In the genomic region with DNA sequence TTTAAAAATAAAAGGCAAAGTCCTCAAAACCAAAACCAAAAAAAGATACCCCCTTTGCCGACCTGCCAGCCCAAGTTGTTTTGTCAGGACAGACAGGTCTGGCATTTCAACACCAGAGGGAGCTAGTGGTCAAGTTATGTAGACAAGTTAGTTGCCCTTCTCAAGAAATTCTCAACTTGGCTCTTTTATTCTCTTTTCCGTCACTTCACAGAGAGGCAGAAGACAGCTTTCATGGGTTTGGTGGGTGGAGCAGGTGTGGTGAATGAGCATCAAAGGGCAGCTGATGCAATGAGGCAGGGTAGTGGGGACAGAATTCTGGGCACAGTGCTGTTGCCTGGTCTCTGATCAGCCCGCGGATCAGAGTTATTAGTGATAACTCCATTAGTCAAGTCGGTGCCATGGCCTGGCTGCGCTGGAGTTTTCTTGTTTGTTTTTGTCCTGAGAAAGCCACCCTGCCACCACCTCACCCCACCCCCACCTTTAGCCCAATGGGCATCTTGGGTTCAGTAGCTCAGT, we compare ENCODE assay signal across 1 cellular context.
TF ChIP-seq lines count a peak whose summit lies in the region.

No MANE protein-coding gene starts in this region.

TF ChIP-seq in HepG2, 621 proteins besides CTCF, POLR2A, EP300 and RAD21 (continued from another document and continues in another):
- TF ChIP-seq ZNF672 (CRISPR knock-in tag; IDR thresholded peaks at IDR 0.05) (no peak), RBAK (CRISPR knock-in tag; IDR thresholded peaks at IDR 0.05) (no peak), CEBPB (IDR thresholded peaks at IDR 0.05; ENCODE audit: borderline replicate concordance, low read depth, low read length) (peak; percentile 51), ZNF7 (CRISPR knock-in tag; IDR thresholded peaks at IDR 0.05) (no peak), KDM4B (CRISPR knock-in tag; IDR thresholded peaks at IDR 0.05) (no peak), SNRNP70 (IDR thresholded peaks at IDR 0.05; ENCODE audit: low read depth, low read length) (no peak), SSRP1 (CRISPR knock-in tag; IDR thresholded peaks at IDR 0.05) (no peak), ZNF570 (CRISPR knock-in tag; IDR thresholded peaks at IDR 0.05; ENCODE audit: borderline replicate concordance) (no peak), ZNF605 (CRISPR knock-in tag; IDR thresholded peaks at IDR 0.05) (no peak), CC2D1A (CRISPR knock-in tag; IDR thresholded peaks at IDR 0.05) (no peak), KMT2A (CRISPR knock-in tag; IDR thresholded peaks at IDR 0.05) (no peak), FOXJ3 (CRISPR knock-in tag; IDR thresholded peaks at IDR 0.05; ENCODE audit: borderline replicate concordance) (no peak; the same call in 1 of the 2 replicates), SMAD1 (CRISPR knock-in tag; IDR thresholded peaks at IDR 0.05; ENCODE audit: borderline replicate concordance, low read depth) (no peak), ZNF382 (CRISPR knock-in tag; IDR thresholded peaks at IDR 0.05; ENCODE audit: borderline replicate concordance) (no peak), ZNF484 (CRISPR knock-in tag; IDR thresholded peaks at IDR 0.05; ENCODE audit: borderline replicate concordance, low read depth) (no peak), PLRG1 (conservative IDR thresholded peaks at IDR 0.05) (no peak), KAT7 (CRISPR knock-in tag; IDR thresholded peaks at IDR 0.05; ENCODE audit: borderline replicate concordance) (0 out of 2 replicates have a peak, but pooled peaks have one; percentile 37), ATM (IDR thresholded peaks at IDR 0.05; ENCODE audit: borderline replicate concordance) (no peak), ZNF207 (IDR thresholded peaks at IDR 0.05; ENCODE audit: borderline replicate concordance) (no peak), SIN3A (IDR thresholded peaks at IDR 0.05; ENCODE audit: borderline replicate concordance, low read depth, low read length) (no peak), SP2 (CRISPR knock-in tag; IDR thresholded peaks at IDR 0.05) (no peak), NFKBIZ (CRISPR knock-in tag; IDR thresholded peaks at IDR 0.05) (0 out of 2 replicates have a peak, but pooled peaks have one; percentile 23), GABPA (IDR thresholded peaks at IDR 0.05; ENCODE audit: low read depth, low read length) (no peak), GABPA (CRISPR knock-in tag; IDR thresholded peaks at IDR 0.05; ENCODE audit: low read depth) (no peak), ZNF616 (CRISPR knock-in tag; IDR thresholded peaks at IDR 0.05; ENCODE audit: low read depth) (no peak), SMC3 (IDR thresholded peaks at IDR 0.05; ENCODE audit: low read length) (peak; percentile 89), SP4 (CRISPR knock-in tag; IDR thresholded peaks at IDR 0.05) (no peak), PHF21A (CRISPR knock-in tag; IDR thresholded peaks at IDR 0.05) (no peak), MTA3 (CRISPR knock-in tag; IDR thresholded peaks at IDR 0.05) (no peak), ZFP41 (CRISPR knock-in tag; IDR thresholded peaks at IDR 0.05; ENCODE audit: borderline replicate concordance) (no peak), ATF7-NPFF (CRISPR knock-in tag; IDR thresholded peaks at IDR 0.05; ENCODE audit: low read depth) (no peak), FOXA1 (IDR thresholded peaks at IDR 0.05) (no peak), FOXA1 (CRISPR knock-in tag; IDR thresholded peaks at IDR 0.05) (no peak; the same call in 1 of the 2 replicates), STAT5B (CRISPR knock-in tag; IDR thresholded peaks at IDR 0.05) (no peak), PAWR (CRISPR knock-in tag; IDR thresholded peaks at IDR 0.05; ENCODE audit: borderline replicate concordance) (no peak), GABPB1 (CRISPR knock-in tag; IDR thresholded peaks at IDR 0.05) (no peak)
- TF ChIP-seq, protein P1, sequence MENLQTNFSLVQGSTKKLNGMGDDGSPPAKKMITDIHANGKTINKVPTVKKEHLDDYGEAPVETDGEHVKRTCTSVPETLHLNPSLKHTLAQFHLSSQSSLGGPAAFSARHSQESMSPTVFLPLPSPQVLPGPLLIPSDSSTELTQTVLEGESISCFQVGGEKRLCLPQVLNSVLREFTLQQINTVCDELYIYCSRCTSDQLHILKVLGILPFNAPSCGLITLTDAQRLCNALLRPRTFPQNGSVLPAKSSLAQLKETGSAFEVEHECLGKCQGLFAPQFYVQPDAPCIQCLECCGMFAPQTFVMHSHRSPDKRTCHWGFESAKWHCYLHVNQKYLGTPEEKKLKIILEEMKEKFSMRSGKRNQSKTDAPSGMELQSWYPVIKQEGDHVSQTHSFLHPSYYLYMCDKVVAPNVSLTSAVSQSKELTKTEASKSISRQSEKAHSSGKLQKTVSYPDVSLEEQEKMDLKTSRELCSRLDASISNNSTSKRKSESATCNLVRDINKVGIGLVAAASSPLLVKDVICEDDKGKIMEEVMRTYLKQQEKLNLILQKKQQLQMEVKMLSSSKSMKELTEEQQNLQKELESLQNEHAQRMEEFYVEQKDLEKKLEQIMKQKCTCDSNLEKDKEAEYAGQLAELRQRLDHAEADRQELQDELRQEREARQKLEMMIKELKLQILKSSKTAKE (CRISPR knock-in tag; IDR thresholded peaks at IDR 0.05; ENCODE audit: borderline replicate concordance), result no peak
- TF ChIP-seq, protein P2, sequence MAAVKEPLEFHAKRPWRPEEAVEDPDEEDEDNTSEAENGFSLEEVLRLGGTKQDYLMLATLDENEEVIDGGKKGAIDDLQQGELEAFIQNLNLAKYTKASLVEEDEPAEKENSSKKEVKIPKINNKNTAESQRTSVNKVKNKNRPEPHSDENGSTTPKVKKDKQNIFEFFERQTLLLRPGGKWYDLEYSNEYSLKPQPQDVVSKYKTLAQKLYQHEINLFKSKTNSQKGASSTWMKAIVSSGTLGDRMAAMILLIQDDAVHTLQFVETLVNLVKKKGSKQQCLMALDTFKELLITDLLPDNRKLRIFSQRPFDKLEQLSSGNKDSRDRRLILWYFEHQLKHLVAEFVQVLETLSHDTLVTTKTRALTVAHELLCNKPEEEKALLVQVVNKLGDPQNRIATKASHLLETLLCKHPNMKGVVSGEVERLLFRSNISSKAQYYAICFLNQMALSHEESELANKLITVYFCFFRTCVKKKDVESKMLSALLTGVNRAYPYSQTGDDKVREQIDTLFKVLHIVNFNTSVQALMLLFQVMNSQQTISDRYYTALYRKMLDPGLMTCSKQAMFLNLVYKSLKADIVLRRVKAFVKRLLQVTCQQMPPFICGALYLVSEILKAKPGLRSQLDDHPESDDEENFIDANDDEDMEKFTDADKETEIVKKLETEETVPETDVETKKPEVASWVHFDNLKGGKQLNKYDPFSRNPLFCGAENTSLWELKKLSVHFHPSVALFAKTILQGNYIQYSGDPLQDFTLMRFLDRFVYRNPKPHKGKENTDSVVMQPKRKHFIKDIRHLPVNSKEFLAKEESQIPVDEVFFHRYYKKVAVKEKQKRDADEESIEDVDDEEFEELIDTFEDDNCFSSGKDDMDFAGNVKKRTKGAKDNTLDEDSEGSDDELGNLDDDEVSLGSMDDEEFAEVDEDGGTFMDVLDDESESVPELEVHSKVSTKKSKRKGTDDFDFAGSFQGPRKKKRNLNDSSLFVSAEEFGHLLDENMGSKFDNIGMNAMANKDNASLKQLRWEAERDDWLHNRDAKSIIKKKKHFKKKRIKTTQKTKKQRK (IDR thresholded peaks at IDR 0.05; ENCODE audit: low read length), result no peak
- TF ChIP-seq, protein P3, sequence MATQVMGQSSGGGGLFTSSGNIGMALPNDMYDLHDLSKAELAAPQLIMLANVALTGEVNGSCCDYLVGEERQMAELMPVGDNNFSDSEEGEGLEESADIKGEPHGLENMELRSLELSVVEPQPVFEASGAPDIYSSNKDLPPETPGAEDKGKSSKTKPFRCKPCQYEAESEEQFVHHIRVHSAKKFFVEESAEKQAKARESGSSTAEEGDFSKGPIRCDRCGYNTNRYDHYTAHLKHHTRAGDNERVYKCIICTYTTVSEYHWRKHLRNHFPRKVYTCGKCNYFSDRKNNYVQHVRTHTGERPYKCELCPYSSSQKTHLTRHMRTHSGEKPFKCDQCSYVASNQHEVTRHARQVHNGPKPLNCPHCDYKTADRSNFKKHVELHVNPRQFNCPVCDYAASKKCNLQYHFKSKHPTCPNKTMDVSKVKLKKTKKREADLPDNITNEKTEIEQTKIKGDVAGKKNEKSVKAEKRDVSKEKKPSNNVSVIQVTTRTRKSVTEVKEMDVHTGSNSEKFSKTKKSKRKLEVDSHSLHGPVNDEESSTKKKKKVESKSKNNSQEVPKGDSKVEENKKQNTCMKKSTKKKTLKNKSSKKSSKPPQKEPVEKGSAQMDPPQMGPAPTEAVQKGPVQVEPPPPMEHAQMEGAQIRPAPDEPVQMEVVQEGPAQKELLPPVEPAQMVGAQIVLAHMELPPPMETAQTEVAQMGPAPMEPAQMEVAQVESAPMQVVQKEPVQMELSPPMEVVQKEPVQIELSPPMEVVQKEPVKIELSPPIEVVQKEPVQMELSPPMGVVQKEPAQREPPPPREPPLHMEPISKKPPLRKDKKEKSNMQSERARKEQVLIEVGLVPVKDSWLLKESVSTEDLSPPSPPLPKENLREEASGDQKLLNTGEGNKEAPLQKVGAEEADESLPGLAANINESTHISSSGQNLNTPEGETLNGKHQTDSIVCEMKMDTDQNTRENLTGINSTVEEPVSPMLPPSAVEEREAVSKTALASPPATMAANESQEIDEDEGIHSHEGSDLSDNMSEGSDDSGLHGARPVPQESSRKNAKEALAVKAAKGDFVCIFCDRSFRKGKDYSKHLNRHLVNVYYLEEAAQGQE (IDR thresholded peaks at IDR 0.05; ENCODE audit: borderline replicate concordance in 1 of 2, low read depth in 1 of 2, low read length in 2 of 2), result no peak
- TF ChIP-seq, protein P4, sequence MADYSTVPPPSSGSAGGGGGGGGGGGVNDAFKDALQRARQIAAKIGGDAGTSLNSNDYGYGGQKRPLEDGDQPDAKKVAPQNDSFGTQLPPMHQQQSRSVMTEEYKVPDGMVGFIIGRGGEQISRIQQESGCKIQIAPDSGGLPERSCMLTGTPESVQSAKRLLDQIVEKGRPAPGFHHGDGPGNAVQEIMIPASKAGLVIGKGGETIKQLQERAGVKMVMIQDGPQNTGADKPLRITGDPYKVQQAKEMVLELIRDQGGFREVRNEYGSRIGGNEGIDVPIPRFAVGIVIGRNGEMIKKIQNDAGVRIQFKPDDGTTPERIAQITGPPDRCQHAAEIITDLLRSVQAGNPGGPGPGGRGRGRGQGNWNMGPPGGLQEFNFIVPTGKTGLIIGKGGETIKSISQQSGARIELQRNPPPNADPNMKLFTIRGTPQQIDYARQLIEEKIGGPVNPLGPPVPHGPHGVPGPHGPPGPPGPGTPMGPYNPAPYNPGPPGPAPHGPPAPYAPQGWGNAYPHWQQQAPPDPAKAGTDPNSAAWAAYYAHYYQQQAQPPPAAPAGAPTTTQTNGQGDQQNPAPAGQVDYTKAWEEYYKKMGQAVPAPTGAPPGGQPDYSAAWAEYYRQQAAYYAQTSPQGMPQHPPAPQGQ (CRISPR knock-in tag; IDR thresholded peaks at IDR 0.05; ENCODE audit: borderline replicate concordance), result no peak
- TF ChIP-seq, protein P5, sequence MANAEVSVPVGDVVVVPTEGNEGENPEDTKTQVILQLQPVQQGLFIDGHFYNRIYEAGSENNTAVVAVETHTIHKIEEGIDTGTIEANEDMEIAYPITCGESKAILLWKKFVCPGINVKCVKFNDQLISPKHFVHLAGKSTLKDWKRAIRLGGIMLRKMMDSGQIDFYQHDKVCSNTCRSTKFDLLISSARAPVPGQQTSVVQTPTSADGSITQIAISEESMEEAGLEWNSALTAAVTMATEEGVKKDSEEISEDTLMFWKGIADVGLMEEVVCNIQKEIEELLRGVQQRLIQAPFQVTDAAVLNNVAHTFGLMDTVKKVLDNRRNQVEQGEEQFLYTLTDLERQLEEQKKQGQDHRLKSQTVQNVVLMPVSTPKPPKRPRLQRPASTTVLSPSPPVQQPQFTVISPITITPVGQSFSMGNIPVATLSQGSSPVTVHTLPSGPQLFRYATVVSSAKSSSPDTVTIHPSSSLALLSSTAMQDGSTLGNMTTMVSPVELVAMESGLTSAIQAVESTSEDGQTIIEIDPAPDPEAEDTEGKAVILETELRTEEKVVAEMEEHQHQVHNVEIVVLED (CRISPR knock-in tag; IDR thresholded peaks at IDR 0.05; ENCODE audit: borderline replicate concordance), result no peak
- TF ChIP-seq, protein P6, sequence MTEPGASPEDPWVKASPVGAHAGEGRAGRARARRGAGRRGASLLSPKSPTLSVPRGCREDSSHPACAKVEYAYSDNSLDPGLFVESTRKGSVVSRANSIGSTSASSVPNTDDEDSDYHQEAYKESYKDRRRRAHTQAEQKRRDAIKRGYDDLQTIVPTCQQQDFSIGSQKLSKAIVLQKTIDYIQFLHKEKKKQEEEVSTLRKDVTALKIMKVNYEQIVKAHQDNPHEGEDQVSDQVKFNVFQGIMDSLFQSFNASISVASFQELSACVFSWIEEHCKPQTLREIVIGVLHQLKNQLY (CRISPR knock-in tag; IDR thresholded peaks at IDR 0.05), result no peak
- TF ChIP-seq, protein P7, sequence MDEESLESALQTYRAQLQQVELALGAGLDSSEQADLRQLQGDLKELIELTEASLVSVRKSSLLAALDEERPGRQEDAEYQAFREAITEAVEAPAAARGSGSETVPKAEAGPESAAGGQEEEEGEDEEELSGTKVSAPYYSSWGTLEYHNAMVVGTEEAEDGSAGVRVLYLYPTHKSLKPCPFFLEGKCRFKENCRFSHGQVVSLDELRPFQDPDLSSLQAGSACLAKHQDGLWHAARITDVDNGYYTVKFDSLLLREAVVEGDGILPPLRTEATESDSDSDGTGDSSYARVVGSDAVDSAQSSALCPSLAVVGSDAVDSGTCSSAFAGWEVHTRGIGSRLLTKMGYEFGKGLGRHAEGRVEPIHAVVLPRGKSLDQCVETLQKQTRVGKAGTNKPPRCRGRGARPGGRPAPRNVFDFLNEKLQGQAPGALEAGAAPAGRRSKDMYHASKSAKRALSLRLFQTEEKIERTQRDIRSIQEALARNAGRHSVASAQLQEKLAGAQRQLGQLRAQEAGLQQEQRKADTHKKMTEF (CRISPR knock-in tag; IDR thresholded peaks at IDR 0.05), result 0 out of 2 replicates have a peak, but pooled peaks have one; percentile 3
- TF ChIP-seq, protein P8, sequence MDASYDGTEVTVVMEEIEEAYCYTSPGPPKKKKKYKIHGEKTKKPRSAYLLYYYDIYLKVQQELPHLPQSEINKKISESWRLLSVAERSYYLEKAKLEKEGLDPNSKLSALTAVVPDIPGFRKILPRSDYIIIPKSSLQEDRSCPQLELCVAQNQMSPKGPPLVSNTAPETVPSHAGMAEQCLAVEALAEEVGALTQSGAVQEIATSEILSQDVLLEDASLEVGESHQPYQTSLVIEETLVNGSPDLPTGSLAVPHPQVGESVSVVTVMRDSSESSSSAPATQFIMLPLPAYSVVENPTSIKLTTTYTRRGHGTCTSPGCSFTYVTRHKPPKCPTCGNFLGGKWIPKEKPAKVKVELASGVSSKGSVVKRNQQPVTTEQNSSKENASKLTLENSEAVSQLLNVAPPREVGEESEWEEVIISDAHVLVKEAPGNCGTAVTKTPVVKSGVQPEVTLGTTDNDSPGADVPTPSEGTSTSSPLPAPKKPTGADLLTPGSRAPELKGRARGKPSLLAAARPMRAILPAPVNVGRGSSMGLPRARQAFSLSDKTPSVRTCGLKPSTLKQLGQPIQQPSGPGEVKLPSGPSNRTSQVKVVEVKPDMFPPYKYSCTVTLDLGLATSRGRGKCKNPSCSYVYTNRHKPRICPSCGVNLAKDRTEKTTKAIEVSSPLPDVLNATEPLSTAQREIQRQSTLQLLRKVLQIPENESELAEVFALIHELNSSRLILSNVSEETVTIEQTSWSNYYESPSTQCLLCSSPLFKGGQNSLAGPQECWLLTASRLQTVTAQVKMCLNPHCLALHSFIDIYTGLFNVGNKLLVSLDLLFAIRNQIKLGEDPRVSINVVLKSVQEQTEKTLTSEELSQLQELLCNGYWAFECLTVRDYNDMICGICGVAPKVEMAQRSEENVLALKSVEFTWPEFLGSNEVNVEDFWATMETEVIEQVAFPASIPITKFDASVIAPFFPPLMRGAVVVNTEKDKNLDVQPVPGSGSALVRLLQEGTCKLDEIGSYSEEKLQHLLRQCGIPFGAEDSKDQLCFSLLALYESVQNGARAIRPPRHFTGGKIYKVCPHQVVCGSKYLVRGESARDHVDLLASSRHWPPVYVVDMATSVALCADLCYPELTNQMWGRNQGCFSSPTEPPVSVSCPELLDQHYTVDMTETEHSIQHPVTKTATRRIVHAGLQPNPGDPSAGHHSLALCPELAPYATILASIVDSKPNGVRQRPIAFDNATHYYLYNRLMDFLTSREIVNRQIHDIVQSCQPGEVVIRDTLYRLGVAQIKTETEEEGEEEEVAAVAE (CRISPR knock-in tag; IDR thresholded peaks at IDR 0.05; ENCODE audit: borderline replicate concordance), result no peak
